ENCODE assay signal across 8 cellular contexts in the genomic region with DNA sequence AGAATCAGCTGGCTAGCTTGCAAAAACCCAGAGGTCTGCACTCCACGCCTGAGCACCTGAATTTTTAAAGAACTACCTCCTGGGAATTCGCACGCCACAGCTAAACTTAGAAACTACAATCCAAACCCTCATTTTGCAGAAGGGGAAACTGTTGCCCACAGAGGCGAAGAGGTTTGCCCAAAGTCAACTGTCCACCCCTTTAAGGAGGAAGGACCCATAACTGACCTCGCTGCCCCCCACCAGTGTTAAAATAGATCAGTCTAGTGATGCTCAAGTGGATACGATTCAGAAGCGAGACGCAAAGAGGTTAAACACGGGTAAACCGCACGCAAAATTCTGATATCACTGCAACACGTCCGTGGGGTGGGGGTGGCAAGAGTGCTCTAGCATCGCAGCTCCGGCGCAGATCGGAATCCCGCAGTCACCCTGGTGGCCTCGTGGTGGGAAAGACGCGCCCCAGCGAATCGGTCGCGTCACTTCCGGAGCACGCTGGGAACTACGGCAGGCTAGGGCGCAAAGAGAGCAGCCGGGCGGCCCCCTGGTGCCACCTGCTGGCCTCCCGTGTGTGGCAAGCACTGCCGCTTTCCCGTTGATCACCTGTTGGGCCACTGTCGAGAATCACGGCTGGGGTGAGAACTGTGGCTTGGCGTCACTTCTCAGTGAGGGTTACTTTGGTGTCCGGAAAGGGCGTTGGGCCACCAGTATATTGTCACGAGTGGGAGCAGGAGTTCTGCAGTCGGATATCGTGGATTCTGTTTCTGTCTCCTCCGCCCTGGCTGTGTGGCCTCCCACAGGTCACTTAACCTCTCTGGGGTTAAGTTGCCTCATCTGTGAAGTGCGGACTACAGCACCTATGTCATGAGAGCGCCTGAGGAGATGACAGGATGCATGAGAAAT. TPM values are rescaled to one million over a fixed set of nuclear protein-coding genes. Genes with fewer than 3 reads are reported as not detected.
DNase-seq lines count a peak whose midpoint lies in the region; ATAC-seq and TF ChIP-seq lines count a peak whose summit lies in the region.

A gene (minus strand): TSS at position 451 of the 897 bp plus-strand sequence. CDS start 686 bp downstream, outside the sequence.

- TF ChIP-seq CTCF in CD14-positive monocyte (IDR thresholded peaks at IDR 0.05): peak; percentile 98
- peak; percentile 98 to 99 (median 98) for TF ChIP-seq CTCF in right lobe of liver (IDR thresholded peaks at IDR 0.05)

- no peaks in the 10 kb centered on the region for H3K9me3 ChIP-seq in right lobe of liver

- H3K4me1 Mint-ChIP-seq in CD14-positive monocyte: peaks cover 22% of the 10 kb centered on the region

- H3K27me3 ChIP-seq in right lobe of liver: no peaks in the 10 kb centered on the region

- DNase-seq in CD14-positive monocyte (ENCODE audit: low spot score) (peak; percentile 96), NCI-H748 treated with DMSO at 0.1 percent for 48 hours (lab: John Stamatoyannopoulos, UW) (peak; percentile 82), dermis blood vessel endothelial cell (peak; percentile 96), right lobe of liver (peak; percentile 94)
- peak; percentile 93 to 95 for DNase-seq in activated CD4-positive, alpha-beta T cell treated with anti-CD3 and anti-CD28 coated beads, Interleukin-2, amount 50 U/mL, for 4 hours
- peak; percentile 93 to 95 for DNase-seq in stimulated activated CD4-positive, alpha-beta T cell treated with anti-CD3 and anti-CD28 coated beads, Interleukin-4, amount 100 ng/mL, for 4 hours

- H3K27ac ChIP-seq in right lobe of liver: peak within 1 kb of the TSS; percentile 36 to 65 (median 65)

- peaks cover 0 to 9% (median 4%) of the 10 kb centered on the region in 4 donors for H3K36me3 ChIP-seq in right lobe of liver

- WGBS in right lobe of liver (ENCODE audit: insufficient coverage, low coverage, low lambda C conversion rate, missing lambda C conversion rate): 2% methylated on average over 25 of the region's 45 CpGs

- peaks cover 0 to 2% (median 0%) of the 10 kb centered on the region in 7 donors for H3K9me3 Mint-ChIP-seq in CD14-positive monocyte

- H3K4me3 ChIP-seq in right lobe of liver: peak within 1 kb of the TSS; percentile 40 to 65 (median 55)

- peaks cover 0 to 2% (median 0%) of the 10 kb centered on the region in 3 donors for H3K27me3 Mint-ChIP-seq in CD14-positive monocyte (ENCODE audit: low read depth in 3 of 3)

- intact Hi-C loops in CD14-positive monocyte (cut with micrococcal nuclease) (loop anchor here (1.0 to 10.0 kb wide), 9 partner anchors 40 to 578 kb away; a partner anchor contains a TSS), right lobe of liver (cut with DNase I) (loop anchor here in 1 of 2 donors (5.0 kb wide), 1 partner anchor 41 kb away; a partner anchor contains a TSS)

- ATAC-seq in GM19351 (IDR thresholded peaks at IDR 0.05; ENCODE audit: unreplicated experiment) (peak; percentile 61), HG03558 (IDR thresholded peaks at IDR 0.05; ENCODE audit: extremely low read depth, unreplicated experiment) (peak; percentile 51), right lobe of liver (peak; percentile 82 to 84 (median 83))

- H3K4me3 Mint-ChIP-seq in CD14-positive monocyte: peak within 1 kb of the TSS; percentile 77 to 87

- peaks cover 12 to 16% of the 10 kb centered on the region in 2 donors for H3K36me3 Mint-ChIP-seq in CD14-positive monocyte

- peak within 1 kb of the TSS; percentile 75 to 92 (median 86) for H3K27ac Mint-ChIP-seq in CD14-positive monocyte

- peaks cover 0 to 37% (median 2%) of the 10 kb centered on the region in 4 donors for H3K4me1 ChIP-seq in right lobe of liver

- TF ChIP-seq POLR2A in right lobe of liver (IDR thresholded peaks at IDR 0.05): peak; percentile 77

RNA-seq across cellular contexts. Expression of the gene that starts here (rescaled TPM):
- polyA plus RNA-seq in CD14-positive monocyte: 1 to 10 TPM; 3.7 to 4.5 TPM
- total RNA-seq in dermis blood vessel endothelial cell (5.5 and 8.0 TPM in 2 replicates), right lobe of liver (10 to 100 TPM in 4 of 6 experiments, 1 to 10 TPM in 2; 6.1 to 19.3 (median 17.1) TPM)

Comparison
In these comparisons a context has a peak if more than half of its experiments do, and no peak if none do; other contexts are left out.
1. Peak in every context shown above with its lines: DNase-seq, ATAC-seq, H3K4me3 ChIP-seq and H3K27ac ChIP-seq.